13 cellular contexts compared by ENCODE assay signal in the genomic region with DNA sequence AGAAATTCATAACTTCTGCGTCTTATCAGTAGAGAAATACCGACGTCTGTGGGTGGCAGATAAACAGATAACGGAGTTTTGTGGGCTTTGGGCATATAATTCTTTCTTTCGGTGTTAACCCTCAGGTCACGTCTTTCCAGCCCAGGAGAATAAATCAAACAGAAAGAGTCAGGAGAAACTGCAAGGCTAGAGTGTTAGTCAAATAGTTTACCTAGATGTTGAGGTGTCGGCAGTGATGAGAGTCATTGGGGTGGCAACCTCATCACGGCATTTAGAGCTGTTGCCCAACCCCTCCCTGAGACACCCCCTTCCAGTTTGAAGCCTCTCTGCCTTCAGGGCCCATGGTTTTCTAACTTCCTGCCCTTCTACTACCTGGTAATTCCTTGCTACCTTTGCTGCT. TPM values are rescaled to one million over a fixed set of nuclear protein-coding genes. Genes with fewer than 3 reads are reported as not detected.
DNase-seq lines count a peak whose midpoint lies in the region; ATAC-seq and TF ChIP-seq lines count a peak whose summit lies in the region.
"Had no signal": no experiment of that assay in that cellular context is flagged by ENCODE, and none has a peak within 500 bp of the region (broad histone marks: within the 10 kb centered on the region; RNA-seq: fewer than 3 reads in every experiment).

No MANE protein-coding gene starts in this region.

- H3K4me1 ChIP-seq in CD4-positive, CD25-positive, alpha-beta regulatory T cell (ENCODE audit: control insufficient read depth, insufficient read depth, low read length, poor library complexity, severe bottlenecking), result peaks cover 80% of the 10 kb centered on the region
- peaks cover 3% of the 10 kb centered on the region for H3K4me1 ChIP-seq in prostate gland (replicated peaks)

- peak overlapping the region; percentile 91 for H3K4me3 ChIP-seq in CD4-positive, CD25-positive, alpha-beta regulatory T cell (ENCODE audit: low read depth, low read length)
- H3K4me3 ChIP-seq in prostate gland, result no peak overlapping the region
- H3K4me3 ChIP-seq: dorsolateral prefrontal cortex, transverse colon had no signal

- whole genome bisulfite sequencing in prostate gland, result 72% methylated on average over 8 of the region's 8 CpGs

- TF ChIP-seq CTCF in endothelial cell (IDR thresholded peaks at IDR 0.05; ENCODE audit: unreplicated experiment) (no peak), prostate gland (IDR thresholded peaks at IDR 0.05) (no peak)

- no peaks in the 10 kb centered on the region for H3K9me3 ChIP-seq in CD4-positive, CD25-positive, alpha-beta regulatory T cell (ENCODE audit: control insufficient read depth in 2 of 2, low read length in 2 of 2)
- H3K9me3 ChIP-seq in prostate gland, result no peaks in the 10 kb centered on the region
- H3K9me3 ChIP-seq: transverse colon had no signal

- intact Hi-C loops in prostate gland (cut with DNase I), result no loop called here

- no peak for TF ChIP-seq POLR2A in prostate gland (IDR thresholded peaks at IDR 0.05)

- peaks cover 0 to 4% (median 0%) of the 10 kb centered on the region in 7 donors for H3K9me3 Mint-ChIP-seq in CD4-positive, CD25-positive, alpha-beta regulatory T cell
- H3K9me3 Mint-ChIP-seq in naive thymus-derived CD8-positive, alpha-beta T cell, result peaks cover 0 to 9% (median 0%) of the 10 kb centered on the region in 9 donors
- no peaks in the 10 kb centered on the region for H3K9me3 Mint-ChIP-seq in endothelial cell (ENCODE audit: unreplicated experiment)
- H3K9me3 Mint-ChIP-seq: memory B cell had no signal

- H3K27ac Mint-ChIP-seq in CD4-positive, CD25-positive, alpha-beta regulatory T cell, result peak overlapping the region; percentile 92 to 97 (median 96)
- peak overlapping the region; percentile 63 to 98 (median 90) for H3K27ac Mint-ChIP-seq in naive thymus-derived CD8-positive, alpha-beta T cell
- no peak overlapping the region for H3K27ac Mint-ChIP-seq in endothelial cell (ENCODE audit: unreplicated experiment)

- H3K36me3 Mint-ChIP-seq in CD4-positive, CD25-positive, alpha-beta regulatory T cell, result peaks cover 15% of the 10 kb centered on the region
- peaks cover 0 to 9% (median 6%) of the 10 kb centered on the region in 3 donors for H3K36me3 Mint-ChIP-seq in naive thymus-derived CD8-positive, alpha-beta T cell
- H3K36me3 Mint-ChIP-seq in endothelial cell (ENCODE audit: low read depth, unreplicated experiment), result no peaks in the 10 kb centered on the region

- peak overlapping the region; percentile 86 for H3K27ac ChIP-seq in CD4-positive, CD25-positive, alpha-beta regulatory T cell (ENCODE audit: insufficient read depth, low read length, poor library complexity, severe bottlenecking)
- H3K27ac ChIP-seq in prostate gland, result no peak overlapping the region
- H3K27ac ChIP-seq: dorsolateral prefrontal cortex, transverse colon had no signal

- peak overlapping the region; percentile 90 to 93 (median 92) for H3K4me3 Mint-ChIP-seq in CD4-positive, CD25-positive, alpha-beta regulatory T cell
- H3K4me3 Mint-ChIP-seq in naive thymus-derived CD8-positive, alpha-beta T cell, result peak overlapping the region; percentile 6 to 89 (median 70)
- H3K4me3 Mint-ChIP-seq in endothelial cell (ENCODE audit: unreplicated experiment), result no peak overlapping the region
- H3K4me3 Mint-ChIP-seq: memory B cell had no signal

- H3K4me1 Mint-ChIP-seq in CD4-positive, CD25-positive, alpha-beta regulatory T cell, result peaks cover 46 to 91% (median 69%) of the 10 kb centered on the region in 4 donors
- H3K4me1 Mint-ChIP-seq in naive thymus-derived CD8-positive, alpha-beta T cell, result peaks cover 51 to 86% (median 66%) of the 10 kb centered on the region in 4 donors
- H3K4me1 Mint-ChIP-seq in endothelial cell (ENCODE audit: unreplicated experiment), result no peaks in the 10 kb centered on the region

- peak; percentile 54 to 55 for ATAC-seq in CD4-positive, CD25-positive, alpha-beta regulatory T cell (ENCODE audit: low read depth in 2 of 2)
- ATAC-seq in naive thymus-derived CD8-positive, alpha-beta T cell, result peak; percentile 63 to 78
- no peak for ATAC-seq in HG02938 (IDR thresholded peaks at IDR 0.05; ENCODE audit: unreplicated experiment)

- no peaks in the 10 kb centered on the region for H3K27me3 ChIP-seq in CD4-positive, CD25-positive, alpha-beta regulatory T cell (ENCODE audit: control insufficient read depth, insufficient read depth, low read length)
- no peaks in the 10 kb centered on the region for H3K27me3 ChIP-seq in prostate gland (replicated peaks; ENCODE audit: insufficient read depth)
- H3K27me3 ChIP-seq: dorsolateral prefrontal cortex, transverse colon had no signal

- no peaks in the 10 kb centered on the region for H3K36me3 ChIP-seq in CD4-positive, CD25-positive, alpha-beta regulatory T cell (ENCODE audit: control insufficient read depth, insufficient read depth, low read length)
- no peaks in the 10 kb centered on the region for H3K36me3 ChIP-seq in prostate gland
- H3K36me3 ChIP-seq: transverse colon had no signal

- no peaks in the 10 kb centered on the region for H3K27me3 Mint-ChIP-seq in CD4-positive, CD25-positive, alpha-beta regulatory T cell
- peaks cover 0 to 2% (median 0%) of the 10 kb centered on the region in 5 donors for H3K27me3 Mint-ChIP-seq in naive thymus-derived CD8-positive, alpha-beta T cell
- peaks cover 2% of the 10 kb centered on the region for H3K27me3 Mint-ChIP-seq in endothelial cell (ENCODE audit: unreplicated experiment)

- POLR2A ChIA-PET in naive thymus-derived CD8-positive, alpha-beta T cell (lab: Charles Lee), result interaction anchor here (1.8 to 2.0 kb wide), 2 partner anchors 15 to 17 kb away, joined by 12 to 16 read pairs; no protein-coding TSS in a partner anchor

- peak; percentile 24 to 88 (median 49) for DNase-seq in CD4-positive, CD25-positive, alpha-beta regulatory T cell
- DNase-seq in activated CD4-positive, CD25-positive, alpha-beta regulatory T cell (lab: John Stamatoyannopoulos, UW), result peak; percentile 8 to 31 (median 13)
- DNase-seq in activated naive CD4-positive, alpha-beta T cell treated with Interleukin-2 at 50 U/mL for 16 hours, result peak; percentile 68
- DNase-seq in naive thymus-derived CD8-positive, alpha-beta T cell, result peak in 4 of 10 donors; percentile 23 to 53 (median 33)
- DNase-seq in cortex of kidney (lab: John Stamatoyannopoulos, UW) (no peak), endothelial cell (ENCODE audit: low spot score) (no peak), prostate gland (ENCODE audit: low spot score) (no peak)
- DNase-seq: DMS53, dorsolateral prefrontal cortex, NCI-H1092, transverse colon had no signal

RNA-seq across cellular contexts. Expression of a gene that starts 49.5 kb away (rescaled TPM):
- 40.9 TPM for total RNA-seq in CD4-positive, CD25-positive, alpha-beta regulatory T cell
- polyA plus RNA-seq in CD4-positive, CD25-positive, alpha-beta regulatory T cell, result 10 to 100 TPM; 27.3 to 41.7 (median 39.4) TPM
- 1 to 10 TPM; 5.0 to 7.4 TPM for total RNA-seq in naive thymus-derived CD8-positive, alpha-beta T cell
- 10 to 100 TPM in 1 of 3 donors, 1 to 10 TPM in 2; 2.3 to 14.0 (median 7.2) TPM for polyA plus RNA-seq in naive thymus-derived CD8-positive, alpha-beta T cell
- total RNA-seq in endothelial cell (ENCODE audit: unreplicated experiment) (not detected), prostate gland (1 to 10 TPM in 1 of 2 donors, under 1 TPM in 1; 0.74 to 1.0 TPM)

Comparison
In these comparisons a context has a peak if more than half of its experiments do, and no peak if none do; other contexts are left out.
1. DNase-seq: peak in CD4-positive, CD25-positive, alpha-beta regulatory T cell (3 of 3), activated CD4-positive, CD25-positive, alpha-beta regulatory T cell (4 of 4) and activated naive CD4-positive, alpha-beta T cell treated with Interleukin-2 at 50 U/mL for 16 hours (single experiment); none in cortex of kidney (single experiment), endothelial cell (single experiment) and prostate gland (single experiment).